18 cellular contexts compared by ENCODE assay signal in the genomic region with DNA sequence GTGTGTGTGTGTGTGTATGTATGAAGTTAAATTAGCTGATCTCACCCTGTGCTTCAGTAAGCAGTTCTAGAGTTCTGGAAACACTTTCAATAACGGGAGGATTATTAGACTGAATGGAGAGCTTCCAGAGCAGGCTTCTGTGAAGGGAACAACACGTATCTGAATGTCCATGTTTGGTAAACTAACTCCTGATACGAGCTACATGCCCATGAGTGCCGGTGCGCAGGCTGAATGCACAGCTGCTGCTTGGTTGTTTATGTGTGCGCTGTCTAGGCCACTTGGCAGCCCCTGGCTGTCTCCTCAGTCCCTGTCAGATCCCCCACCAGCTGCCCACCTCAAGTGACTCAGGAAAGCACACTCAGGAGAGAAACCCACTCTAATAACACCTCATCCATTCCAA.
DNase-seq lines count a peak whose midpoint lies in the region; TF ChIP-seq lines count a peak whose summit lies in the region.
"Had no signal": no experiment of that assay in that cellular context is flagged by ENCODE, and none has a peak within 500 bp of the region (broad histone marks: within the 10 kb centered on the region; RNA-seq: fewer than 3 reads in every experiment).

No MANE protein-coding gene starts in this region.

- H3K27ac ChIP-seq in neural progenitor cell: no peak overlapping the region
- peak overlapping the region; percentile 11 for H3K27ac ChIP-seq in stomach smooth muscle (ENCODE audit: low read length)
- H3K27ac ChIP-seq: BLaER1 treated with 17β-estradiol and CSF1 and Interleukin-3, amounts not matched to agents 10 nM and 100 nM had no signal

- DNase-seq in G401 (ENCODE audit: low spot score) (peak; percentile 46), NCI-H1694 treated with DMSO at 0.1 percent for 48 hours (lab: John Stamatoyannopoulos, UW) (peak; percentile 51), neural progenitor cell (ENCODE audit: low spot score) (no peak), NCI-H146 (lab: John Stamatoyannopoulos, UW) (no peak), SHP77 treated with DMSO at 0.1 percent for 48 hours (lab: John Stamatoyannopoulos, UW) (no peak), NCI-H69 (lab: John Stamatoyannopoulos, UW) (no peak), SHP77 (lab: John Stamatoyannopoulos, UW) (no peak)
- DNase-seq: 8988T; Calu3; CD8-positive, alpha-beta T cell; DMS79 treated with DMSO at 0.1 percent for 48 hours; GOT3; H9 had no signal

- no peaks in the 10 kb centered on the region for H3K79me2 ChIP-seq in neural progenitor cell (ENCODE audit: low read depth)

- H3K9ac ChIP-seq in neural progenitor cell (no peak overlapping the region), stomach smooth muscle (ENCODE audit: low read length in 2 of 2) (peak overlapping the region in 1 of 2 donors; percentile 12)
- H3K9ac ChIP-seq: BLaER1 treated with 17β-estradiol and CSF1 and Interleukin-3, amounts not matched to agents 10 nM and 100 nM had no signal

- H3K27me3 Mint-ChIP-seq in neural progenitor cell (ENCODE audit: insufficient read depth, low read depth): peaks cover 14% of the 10 kb centered on the region
- H3K27me3 Mint-ChIP-seq: IgD-negative memory B cell had no signal

- H4K20me1 ChIP-seq in neural progenitor cell (ENCODE audit: low read depth): no peaks in the 10 kb centered on the region
- H4K20me1 ChIP-seq: BLaER1 treated with 17β-estradiol and CSF1 and Interleukin-3, amounts not matched to agents 10 nM and 100 nM had no signal

- in situ Hi-C loops in G401 (cut with HindIII; ENCODE audit: low sequenced_read_pairs): no loop called here

- no peaks in the 10 kb centered on the region for H3K27me3 ChIP-seq in neural progenitor cell
- H3K27me3 ChIP-seq in stomach smooth muscle (ENCODE audit: control insufficient read depth in 1 of 2, insufficient read depth in 2 of 2, low read length in 2 of 2): no peaks in the 10 kb centered on the region
- H3K27me3 ChIP-seq: BLaER1 treated with 17β-estradiol and CSF1 and Interleukin-3, amounts not matched to agents 10 nM and 100 nM had no signal

- H3K4me1 ChIP-seq in neural progenitor cell: peaks cover 33% of the 10 kb centered on the region
- peaks cover 8% of the 10 kb centered on the region for H3K4me1 ChIP-seq in stomach smooth muscle (ENCODE audit: control insufficient read depth, insufficient read depth, low read length)
- H3K4me1 ChIP-seq: BLaER1 treated with 17β-estradiol and CSF1 and Interleukin-3, amounts not matched to agents 10 nM and 100 nM had no signal

- H3K9me3 Mint-ChIP-seq in neural progenitor cell: no peaks in the 10 kb centered on the region
- H3K9me3 Mint-ChIP-seq: CD8-positive, alpha-beta T cell; H9; IgD-negative memory B cell had no signal

- H3K9me3 ChIP-seq in neural progenitor cell (ENCODE audit: low read depth): no peaks in the 10 kb centered on the region
- H3K9me3 ChIP-seq in stomach smooth muscle (ENCODE audit: control insufficient read depth in 2 of 2, low read length in 2 of 2): no peaks in the 10 kb centered on the region
- H3K9me3 ChIP-seq: BLaER1 treated with 17β-estradiol and CSF1 and Interleukin-3, amounts not matched to agents 10 nM and 100 nM had no signal

- no peak overlapping the region for H3K4me3 ChIP-seq in neural progenitor cell
- H3K4me3 ChIP-seq in stomach smooth muscle (ENCODE audit: low read length in 2 of 2): no peak overlapping the region
- H3K4me3 ChIP-seq: BLaER1 treated with 17β-estradiol and CSF1 and Interleukin-3, amounts not matched to agents 10 nM and 100 nM; GM12878 had no signal

- H3K36me3 Mint-ChIP-seq in neural progenitor cell: peaks cover 1% of the 10 kb centered on the region
- H3K36me3 Mint-ChIP-seq: CD8-positive, alpha-beta T cell; IgD-negative memory B cell had no signal

- H3K27ac Mint-ChIP-seq in neural progenitor cell: peak overlapping the region; percentile 13
- H3K27ac Mint-ChIP-seq: B cell; CD8-positive, alpha-beta T cell; IgD-negative memory B cell had no signal

- H3K36me3 ChIP-seq in neural progenitor cell (no peaks in the 10 kb centered on the region), stomach smooth muscle (ENCODE audit: control insufficient read depth in 2 of 2, insufficient read depth in 2 of 2, low read length in 2 of 2) (no peaks in the 10 kb centered on the region)
- H3K36me3 ChIP-seq: BLaER1 treated with 17β-estradiol and CSF1 and Interleukin-3, amounts not matched to agents 10 nM and 100 nM had no signal

- H3K4me2 ChIP-seq in neural progenitor cell: no peak overlapping the region
- H3K4me2 ChIP-seq: BLaER1 treated with 17β-estradiol and CSF1 and Interleukin-3, amounts not matched to agents 10 nM and 100 nM had no signal

- H3K4me3 Mint-ChIP-seq in neural progenitor cell: no peak overlapping the region
- H3K4me3 Mint-ChIP-seq: B cell; CD8-positive, alpha-beta T cell; IgD-negative memory B cell had no signal

- no peak overlapping the region for H2AFZ ChIP-seq in neural progenitor cell (replicated peaks)

- H3F3A ChIP-seq in neural progenitor cell (ENCODE audit: low read depth): peaks cover 9% of the 10 kb centered on the region

- no peak for TF ChIP-seq CTCF in neural progenitor cell (IDR thresholded peaks at IDR 0.05)

- H3K4me1 Mint-ChIP-seq in neural progenitor cell: peaks cover 30% of the 10 kb centered on the region
- H3K4me1 Mint-ChIP-seq: B cell had no signal

Comparison
In these comparisons a context has a peak if more than half of its experiments do, and no peak if none do; other contexts are left out.
1. DNase-seq: peak in G401 (single experiment) and NCI-H1694 treated with DMSO at 0.1 percent for 48 hours (single experiment); none in neural progenitor cell (single experiment), NCI-H146 (single experiment), SHP77 treated with DMSO at 0.1 percent for 48 hours (single experiment), NCI-H69 (single experiment) and SHP77 (0 of 2).